ENCODE assay signal across 20 cellular contexts in genomic region chr2:44680424-44680971, GRCh38.
DNase-seq lines count a peak whose midpoint lies in the region; ATAC-seq and TF ChIP-seq lines count a peak whose summit lies in the region.
"Had no signal": no experiment of that assay in that cellular context is flagged by ENCODE, and none has a peak within 500 bp of the region (broad histone marks: within the 10 kb centered on the region; RNA-seq: fewer than 3 reads in every experiment).

No MANE protein-coding gene starts in this region.

- no peak for TF ChIP-seq CTCF in mesothelial cell of epicardium (IDR thresholded peaks at IDR 0.05; ENCODE audit: unreplicated experiment)
- no peak for TF ChIP-seq CTCF in left lung (IDR thresholded peaks at IDR 0.05)
- no peak for TF ChIP-seq CTCF in transverse colon (IDR thresholded peaks at IDR 0.05)
- TF ChIP-seq CTCF in GM10248 (IDR thresholded peaks at IDR 0.05; ENCODE audit: control extremely low read depth, extremely low read depth, low read depth, missing control alignments) = no peak

- POLR2A ChIA-PET in GM10248 (lab: Yijun Ruan, JAX) = no interaction called here

- H3K27me3 ChIP-seq in left lung (no peaks in the 10 kb centered on the region), transverse colon (no peaks in the 10 kb centered on the region)

- no peak overlapping the region for H3K27ac ChIP-seq in left lung
- H3K27ac ChIP-seq in transverse colon = no peak overlapping the region

- no peaks in the 10 kb centered on the region for H3K36me3 Mint-ChIP-seq in mesothelial cell of epicardium

- no peaks in the 10 kb centered on the region for H3K9me3 ChIP-seq in left lung
- H3K9me3 ChIP-seq in transverse colon = no peaks in the 10 kb centered on the region

- H3K4me1 Mint-ChIP-seq in mesothelial cell of epicardium = peaks cover 29% of the 10 kb centered on the region
- H3K4me1 Mint-ChIP-seq: activated naive CD4-positive, alpha-beta T cell treated with anti-CD3 and anti-CD28 coated beads, Interleukin-2, amount 50 U/mL, for 24 hours; central memory CD8-positive, alpha-beta T cell had no signal

- WGBS in transverse colon (ENCODE audit: low coverage in 1 of 2), 2 donors = 93% methylated on average over 8 of the region's 8 CpGs

- H3K4me3 ChIP-seq in left lung (no peak overlapping the region), transverse colon (no peak overlapping the region)

- no peaks in the 10 kb centered on the region for H3K9me3 Mint-ChIP-seq in mesothelial cell of epicardium
- H3K9me3 Mint-ChIP-seq: activated naive CD4-positive, alpha-beta T cell treated with anti-CD3 and anti-CD28 coated beads, Interleukin-2, amount 50 U/mL, for 24 hours; activated T-cell treated with anti-CD3 and anti-CD28 coated beads, Interleukin-2, amount 50 U/mL, for 72 hours; CD4-positive, alpha-beta memory T cell; central memory CD8-positive, alpha-beta T cell; nephron had no signal

- H3K4me1 ChIP-seq in left lung = no peaks in the 10 kb centered on the region
- H3K4me1 ChIP-seq in transverse colon = no peaks in the 10 kb centered on the region

- CTCF ChIA-PET in GM10248 (lab: Yijun Ruan, JAX) = interaction anchor here (1.4 kb wide), 1 partner anchor 13 kb away, joined by 5 read pairs; no protein-coding TSS in a partner anchor

- H3K27me3 Mint-ChIP-seq in mesothelial cell of epicardium (ENCODE audit: low read depth) = peaks cover 17% of the 10 kb centered on the region
- H3K27me3 Mint-ChIP-seq: activated naive CD4-positive, alpha-beta T cell treated with anti-CD3 and anti-CD28 coated beads, Interleukin-2, amount 50 U/mL, for 24 hours; CD4-positive, alpha-beta memory T cell; central memory CD8-positive, alpha-beta T cell had no signal

- H3K4me3 Mint-ChIP-seq in mesothelial cell of epicardium = no peak overlapping the region
- H3K4me3 Mint-ChIP-seq: activated naive CD4-positive, alpha-beta T cell treated with anti-CD3 and anti-CD28 coated beads, Interleukin-2, amount 50 U/mL, for 24 hours; activated T-cell treated with anti-CD3 and anti-CD28 coated beads, Interleukin-2, amount 50 U/mL, for 72 hours; CD4-positive, alpha-beta memory T cell; central memory CD8-positive, alpha-beta T cell had no signal

- peak overlapping the region; percentile 43 for H3K27ac Mint-ChIP-seq in mesothelial cell of epicardium
- H3K27ac Mint-ChIP-seq: activated naive CD4-positive, alpha-beta T cell treated with anti-CD3 and anti-CD28 coated beads, Interleukin-2, amount 50 U/mL, for 24 hours; activated T-cell treated with anti-CD3 and anti-CD28 coated beads, Interleukin-2, amount 50 U/mL, for 72 hours; CD4-positive, alpha-beta memory T cell had no signal

- in situ Hi-C loops in transverse colon (cut with MboI; ENCODE audit: low pct_ligation_motif_present in 1 of 4, low pct_unique_long_range_greater_than_20kb in 1 of 4, low sequenced_read_pairs in 3 of 4) = no loop called here

- no peak for TF ChIP-seq EP300 in transverse colon (IDR thresholded peaks at IDR 0.05; ENCODE audit: low read depth)

- TF ChIP-seq POLR2A in transverse colon (IDR thresholded peaks at IDR 0.05) = no peak

- ATAC-seq in left lung = no peak
- ATAC-seq in HG02885 (IDR thresholded peaks at IDR 0.05; ENCODE audit: poor library complexity, unreplicated experiment) = no peak
- ATAC-seq: activated T-cell treated with anti-CD3 and anti-CD28 coated beads, Interleukin-2, amount 50 U/mL, for 72 hours; left cardiac atrium had no signal

- H3K36me3 ChIP-seq in left lung (no peaks in the 10 kb centered on the region), transverse colon (no peaks in the 10 kb centered on the region)

- intact Hi-C loops in left lung (cut with DNase I) = no loop called here
- intact Hi-C loops in transverse colon (cut with DNase I; ENCODE audit: low total_unique reads) = no loop called here

- DNase-seq in ELF-1 (ENCODE audit: low read depth, low spot score) = peak; percentile 23
- peak; percentile 61 for DNase-seq in NCI-H1417 treated with DMSO at 0.1 percent for 48 hours (lab: John Stamatoyannopoulos, UW)
- peak; percentile 72 for DNase-seq in SK-N-DZ (ENCODE audit: low spot score)
- DNase-seq in mesothelial cell of epicardium (ENCODE audit: low spot score in 2 of 2, unreplicated experiment in 2 of 2) = no peak
- DNase-seq in left lung = no peak
- DNase-seq in transverse colon = no peak
- DNase-seq in GM10248 (ENCODE audit: extremely low spot score) = no peak
- DNase-seq: activated CD4-positive, CD25-positive, alpha-beta regulatory T cell treated with anti-CD3 and anti-CD28 coated beads, Interleukin-2, amount 50 U/mL, for 72 hours; activated CD8-positive, alpha-beta memory T cell treated with anti-CD3 and anti-CD28 coated beads for 24 hours; activated T-cell treated with anti-CD3 and anti-CD28 coated beads, Interleukin-2, amount 50 U/mL, for 72 hours; CD4-positive, alpha-beta memory T cell; DMS53; left cardiac atrium; midbrain; stimulated activated CD4-positive, alpha-beta T cell treated with anti-CD3 and anti-CD28 coated beads, Interleukin-1b, Interleukin-23, amount 100 ng/mL, for 48 hours; stimulated activated naive CD4-positive, alpha-beta T cell treated with Interleukin-2 at 50 U/mL for 16 hours had no signal

Comparison
In these comparisons a context has a peak if more than half of its experiments do, and no peak if none do; other contexts are left out.
1. DNase-seq: peak in ELF-1 (single experiment), NCI-H1417 treated with DMSO at 0.1 percent for 48 hours (single experiment) and SK-N-DZ (single experiment); none in mesothelial cell of epicardium (0 of 2), left lung (0 of 2), transverse colon (single experiment) and GM10248 (single experiment).